18 cellular contexts compared by ENCODE assay signal in the genomic region with DNA sequence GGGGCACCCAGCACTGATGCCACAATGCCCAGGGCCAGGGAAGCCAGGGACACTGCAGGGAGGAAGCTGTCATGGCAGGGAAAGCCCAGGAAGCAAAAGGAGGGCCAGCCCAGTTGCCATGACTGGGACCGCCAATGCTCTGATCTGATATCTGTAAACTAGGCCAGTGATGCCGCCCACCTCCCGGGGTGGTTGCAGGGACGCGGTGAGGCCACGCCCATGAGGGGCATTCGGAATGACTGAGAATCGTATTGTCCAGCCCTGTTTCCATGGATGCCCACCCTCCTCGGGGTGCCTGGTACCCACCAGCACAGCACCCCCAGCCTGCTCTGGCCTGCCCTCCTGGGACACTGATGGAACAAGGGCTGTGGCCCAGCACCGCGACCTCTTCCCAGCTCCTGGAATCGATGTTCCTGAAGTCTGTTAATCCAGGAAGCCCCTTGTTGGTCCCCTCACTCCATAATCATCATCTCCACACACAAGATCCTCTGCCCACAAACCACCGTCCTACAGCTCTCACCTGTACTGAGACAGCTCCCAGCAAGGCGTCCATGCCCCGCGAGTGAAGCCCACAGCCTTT. TPM values are rescaled to one million over a fixed set of nuclear protein-coding genes. Genes with fewer than 3 reads are reported as not detected.
"Had no signal": no experiment of that assay in that cellular context is flagged by ENCODE, and none has a peak within 500 bp of the region (broad histone marks: within the 10 kb centered on the region; RNA-seq: fewer than 3 reads in every experiment).

No MANE protein-coding gene starts in this region.

- H3K9me3 ChIP-seq: thyroid gland had no signal

- H3K27me3 Mint-ChIP-seq: activated CD8-positive, alpha-beta memory T cell treated with anti-CD3 and anti-CD28 coated beads, Interleukin-2, amount 10 ng/mL, durations not matched to agents 7 days and 5 days; effector memory CD8-positive, alpha-beta T cell; memory B cell; natural killer cell treated with Interleukin-12 subunit alpha and Interleukin-12 subunit beta and Interleukin-15 and Interleukin-18, amount 100 ng/mL, for 72 hours had no signal

- H3K27me3 ChIP-seq: stomach, thyroid gland had no signal

- DNase-seq: activated CD4-positive, alpha-beta T cell treated with anti-CD3 and anti-CD28 coated beads, Interleukin-2, amount 50 U/mL, for 48 hours; activated CD8-positive, alpha-beta memory T cell treated with anti-CD3 and anti-CD28 coated beads, Interleukin-2, amount 10 ng/mL, durations not matched to agents 7 days and 5 days; activated T-cell treated with anti-CD3 and anti-CD28 coated beads, Interleukin-2, amount 50 U/mL, for 4 hours; cortex of kidney; effector memory CD8-positive, alpha-beta T cell; immature natural killer cell; occipital lobe; SHP77 treated with DMSO at 0.1 percent for 48 hours; stimulated activated CD4-positive, alpha-beta T cell treated with anti-CD3 and anti-CD28 coated beads, Interleukin-4, amount 100 ng/mL, for 4 hours; stomach; thyroid gland had no signal

- ATAC-seq: activated CD4-positive, CD25-positive, alpha-beta regulatory T cell treated with anti-CD3 and anti-CD28 coated beads, Interleukin-2, amount 50 U/mL, for 24 hours; activated CD8-positive, alpha-beta memory T cell treated with anti-CD3 and anti-CD28 coated beads, Interleukin-2, amount 10 ng/mL, durations not matched to agents 7 days and 5 days; activated T-cell treated with anti-CD3 and anti-CD28 coated beads, Interleukin-2, amount 50 U/mL, for 4 hours; effector memory CD8-positive, alpha-beta T cell; natural killer cell treated with Interleukin-12 subunit alpha and Interleukin-12 subunit beta and Interleukin-15 and Interleukin-18, amount 100 ng/mL, for 72 hours had no signal

- FAIRE-seq: astrocyte had no signal

- H3K4me1 Mint-ChIP-seq: activated CD8-positive, alpha-beta memory T cell treated with anti-CD3 and anti-CD28 coated beads, Interleukin-2, amount 10 ng/mL, durations not matched to agents 7 days and 5 days had no signal

- H3K36me3 ChIP-seq: thyroid gland had no signal

- H3K27ac Mint-ChIP-seq: activated CD8-positive, alpha-beta memory T cell treated with anti-CD3 and anti-CD28 coated beads, Interleukin-2, amount 10 ng/mL, durations not matched to agents 7 days and 5 days; memory B cell; natural killer cell treated with Interleukin-12 subunit alpha and Interleukin-12 subunit beta and Interleukin-15 and Interleukin-18, amount 100 ng/mL, for 72 hours had no signal

- H3K27ac ChIP-seq: thyroid gland had no signal

- H3K4me3 Mint-ChIP-seq: activated CD8-positive, alpha-beta memory T cell treated with anti-CD3 and anti-CD28 coated beads, Interleukin-2, amount 10 ng/mL, durations not matched to agents 7 days and 5 days; activated T-cell treated with anti-CD3 and anti-CD28 coated beads, Interleukin-2, amount 50 U/mL, for 4 hours; effector memory CD8-positive, alpha-beta T cell; immature natural killer cell; memory B cell; natural killer cell treated with Interleukin-12 subunit alpha and Interleukin-12 subunit beta and Interleukin-15 and Interleukin-18, amount 100 ng/mL, for 72 hours had no signal

- H3K4me3 ChIP-seq: stomach, thyroid gland had no signal

RNA-seq across cellular contexts. Expression of gene CHGA, which starts 48.7 kb away (rescaled TPM):
- total RNA-seq: activated CD8-positive, alpha-beta memory T cell treated with anti-CD3 and anti-CD28 coated beads, Interleukin-2, amount 10 ng/mL, durations not matched to agents 7 days and 5 days; astrocyte; cardiac septum; epithelial cell of proximal tubule; natural killer cell treated with Interleukin-12 subunit alpha and Interleukin-12 subunit beta and Interleukin-15 and Interleukin-18, amount 100 ng/mL, for 72 hours; T-helper 2 cell treated with Interferon-gamma antibody and Interleukin-4, amounts not matched to agents 100 ng/mL and 5 ng/mL, for 36 hours had no signal
